In genomic region chr11:68840661-68841653, GRCh38 we compare ENCODE assay signal across 8 cellular contexts. TPM values are rescaled to one million over a fixed set of nuclear protein-coding genes. Genes with fewer than 3 reads are reported as not detected.
DNase-seq lines count a peak whose midpoint lies in the region; ATAC-seq and TF ChIP-seq lines count a peak whose summit lies in the region.

No MANE protein-coding gene starts in this region.

- no peaks in the 10 kb centered on the region for H3K27me3 ChIP-seq in CD4-positive, alpha-beta T cell (ENCODE audit: control insufficient read depth, insufficient read depth, low read length)
- H3K27me3 ChIP-seq in HL-60 (ENCODE audit: insufficient read depth, poor library complexity, severe bottlenecking) (no peaks in the 10 kb centered on the region), mucosa of stomach (ENCODE audit: control insufficient read depth, insufficient read depth, low read length) (no peaks in the 10 kb centered on the region), aorta (ENCODE audit: control insufficient read depth in 1 of 2, insufficient read depth in 2 of 2, low read length in 1 of 2) (no peaks in the 10 kb centered on the region)

- H3K36me3 Mint-ChIP-seq in CD4-positive, alpha-beta T cell (ENCODE audit: low read depth), result peaks cover 5% of the 10 kb centered on the region
- peaks cover 5% of the 10 kb centered on the region for H3K36me3 Mint-ChIP-seq in activated B cell treated with CpG ODN at 0.5 μM for 24 hours (ENCODE audit: low read depth)

- H3K4me3 ChIP-seq in HL-60 (replicated peaks; ENCODE audit: insufficient read depth, low read length) (peak overlapping the region; percentile 94), mucosa of stomach (ENCODE audit: low read length) (peak overlapping the region; percentile 73), aorta (ENCODE audit: low read length in 2 of 2) (peak overlapping the region; percentile 70 to 87)

- ATAC-seq in CD4-positive, alpha-beta T cell (ENCODE audit: poor library complexity), result no peak
- ATAC-seq in activated B cell treated with CpG ODN at 0.5 μM for 24 hours (ENCODE audit: low read depth) (no peak), aorta (ENCODE audit: low FRiP score) (peak; percentile 24), GM18520 (IDR thresholded peaks at IDR 0.05; ENCODE audit: unreplicated experiment) (no peak)

- CTCF ChIA-PET in CD4-positive, alpha-beta T cell (lab: Charles Lee), result interaction anchor here (0.6 kb wide), 1 partner anchor 17 kb away, joined by 3 read pairs; no protein-coding TSS in a partner anchor
- CTCF ChIA-PET in activated B cell treated with CpG ODN at 0.5 μM for 24 hours (lab: Charles Lee), result no interaction called here

- H3K27ac Mint-ChIP-seq in CD4-positive, alpha-beta T cell, result peak overlapping the region; percentile 92
- peak overlapping the region; percentile 91 for H3K27ac Mint-ChIP-seq in activated B cell treated with CpG ODN at 0.5 μM for 24 hours

- DNase-seq in CD4-positive, alpha-beta T cell, result peak in 1 of 10 experiments; percentile 48
- DNase-seq in HL-60 (ENCODE audit: low read depth in 1 of 2, low spot score in 1 of 2), result peak; percentile 49 to 54
- DNase-seq in activated B cell treated with CpG ODN at 0.5 μM for 24 hours, result peak; percentile 47
- DNase-seq in epithelial cell of prostate (ENCODE audit: low read depth, low spot score), result no peak
- DNase-seq in aorta, result peak; percentile 81 to 88
- DNase-seq in kidney glomerular epithelial cell (lab: John Stamatoyannopoulos, UW), result no peak

- H3K4me1 ChIP-seq in mucosa of stomach (ENCODE audit: control insufficient read depth, insufficient read depth, low read length) (peaks cover 63% of the 10 kb centered on the region), aorta (ENCODE audit: control insufficient read depth in 1 of 2, insufficient read depth in 2 of 2, low read length in 2 of 2) (no peaks in the 10 kb centered on the region)

- H3K27me3 Mint-ChIP-seq in CD4-positive, alpha-beta T cell, result no peaks in the 10 kb centered on the region
- no peaks in the 10 kb centered on the region for H3K27me3 Mint-ChIP-seq in activated B cell treated with CpG ODN at 0.5 μM for 24 hours

- peak overlapping the region; percentile 88 for H3K27ac ChIP-seq in CD4-positive, alpha-beta T cell (ENCODE audit: low read depth, low read length)
- H3K27ac ChIP-seq in HL-60 (replicated peaks) (peak overlapping the region; percentile 92), epithelial cell of prostate (peak overlapping the region; percentile 87), aorta (ENCODE audit: low read depth in 1 of 2, low read length in 2 of 2) (peak overlapping the region; percentile 72 to 97)

- no peaks in the 10 kb centered on the region for H3K36me3 ChIP-seq in mucosa of stomach (ENCODE audit: control insufficient read depth, insufficient read depth, low read length)
- no peaks in the 10 kb centered on the region for H3K36me3 ChIP-seq in aorta (ENCODE audit: control insufficient read depth in 1 of 2, insufficient read depth in 2 of 2, low read length in 1 of 2)

- no peak for TF ChIP-seq CTCF in CD4-positive, alpha-beta T cell (IDR thresholded peaks at IDR 0.05)
- TF ChIP-seq CTCF in HL-60 (IDR thresholded peaks at IDR 0.05; ENCODE audit: insufficient read depth, low read length) (no peak), activated B cell treated with CpG ODN at 0.5 μM for 24 hours (IDR thresholded peaks at IDR 0.05) (no peak)

- no peaks in the 10 kb centered on the region for H3K9me3 Mint-ChIP-seq in CD4-positive, alpha-beta T cell
- no peaks in the 10 kb centered on the region for H3K9me3 Mint-ChIP-seq in activated B cell treated with CpG ODN at 0.5 μM for 24 hours

- no peaks in the 10 kb centered on the region for H3K9me3 ChIP-seq in CD4-positive, alpha-beta T cell (ENCODE audit: control insufficient read depth, low read length)
- H3K9me3 ChIP-seq in mucosa of stomach (ENCODE audit: control insufficient read depth, low read length) (no peaks in the 10 kb centered on the region), aorta (ENCODE audit: control insufficient read depth, low read length) (no peaks in the 10 kb centered on the region)

- POLR2A ChIA-PET in CD4-positive, alpha-beta T cell (lab: Charles Lee), result no interaction called here
- POLR2A ChIA-PET in activated B cell treated with CpG ODN at 0.5 μM for 24 hours (lab: Charles Lee), result interaction anchor here (1.0 to 2.8 kb wide), 3 partner anchors 12 to 27 kb away, joined by 3 to 9 read pairs (median 7); no protein-coding TSS in a partner anchor

- intact Hi-C loops in CD4-positive, alpha-beta T cell (cut with DNase I, micrococcal nuclease), result loop anchor here (5.0 to 10.0 kb wide), 7 partner anchors 34 to 376 kb away; partner anchors contain the start of genes IGHMBP2 (in 2 of the 2), MRPL21 (in 2 of the 2), PPP6R3 (in 1 of the 2) and TESMIN (in 1 of the 2)
- intact Hi-C loops in activated B cell treated with CpG ODN at 0.5 μM for 24 hours (cut with micrococcal nuclease) (loop anchor here (2.0 to 10.0 kb wide), 4 partner anchors 44 to 834 kb away; partner anchors contain the start of genes CCND1 and LTO1), aorta (cut with DNase I) (no loop called here)

- H3K9ac ChIP-seq in mucosa of stomach (ENCODE audit: low read length), result peak overlapping the region; percentile 79

- 0 to 1% methylated on average over 58 to 90 of the region's 90 CpGs for WGBS in aorta, 2 donors

- H3K4me3 Mint-ChIP-seq in CD4-positive, alpha-beta T cell, result peak overlapping the region; percentile 95
- peak overlapping the region; percentile 85 for H3K4me3 Mint-ChIP-seq in activated B cell treated with CpG ODN at 0.5 μM for 24 hours

- peaks cover 65% of the 10 kb centered on the region for H3K4me1 Mint-ChIP-seq in CD4-positive, alpha-beta T cell (ENCODE audit: low read depth)
- H3K4me1 Mint-ChIP-seq in activated B cell treated with CpG ODN at 0.5 μM for 24 hours, result peaks cover 52% of the 10 kb centered on the region

RNA-seq across cellular contexts. Expression of gene CPT1A, which starts 0.8 kb away (rescaled TPM):
- 10 to 100 TPM; 11.3 to 13.2 TPM for total RNA-seq in CD4-positive, alpha-beta T cell
- total RNA-seq in activated B cell treated with CpG ODN at 0.5 μM for 24 hours, result 16.7 and 17.2 TPM in 2 replicates
- 10 to 100 TPM; 62.0 to 81.4 TPM for total RNA-seq in aorta
- 10 to 100 TPM; 10.9 to 56.9 TPM for polyA plus RNA-seq in aorta

Comparison
In these comparisons a context has a peak if more than half of its experiments do, and no peak if none do; other contexts are left out.
1. DNase-seq: peak in HL-60 (2 of 2), activated B cell treated with CpG ODN at 0.5 μM for 24 hours (single experiment) and aorta (2 of 2); none in epithelial cell of prostate (single experiment) and kidney glomerular epithelial cell (single experiment).
2. intact Hi-C loops: an anchor here in CD4-positive, alpha-beta T cell (5.0 to 10.0 kb wide) and activated B cell treated with CpG ODN at 0.5 μM for 24 hours (2.0 to 10.0 kb wide); none called in aorta.
3. Peak in every context shown above with its lines, with median percentiles within 50 percentile points of each other: H3K27ac ChIP-seq and H3K4me3 ChIP-seq.